1 cellular context compared by ENCODE assay signal in genomic region chr19:54168174-54168917, GRCh38.
TF ChIP-seq lines count a peak whose summit lies in the region.

No MANE protein-coding gene starts in this region.

TF ChIP-seq in HEK293, 187 proteins besides CTCF, POLR2A, EP300 and RAD21 (continued from another document):
- TF ChIP-seq ZNF747 (tag by site-specific recombination; IDR thresholded peaks at IDR 0.05) (no peak), ZNF837 (tag by site-specific recombination; IDR thresholded peaks at IDR 0.05) (no peak), ZSCAN30 (tag by site-specific recombination; IDR thresholded peaks at IDR 0.05) (0 out of 2 replicates have a peak, but pooled peaks have one; percentile 45), ZNF266 (tag by site-specific recombination; IDR thresholded peaks at IDR 0.05; ENCODE audit: low read depth) (no peak), ZNF155 (tag by site-specific recombination; IDR thresholded peaks at IDR 0.05) (no peak), ELK4 (IDR thresholded peaks at IDR 0.05; ENCODE audit: borderline replicate concordance, low read depth, low read length) (no peak), ZNF354C (tag by site-specific recombination; IDR thresholded peaks at IDR 0.05; ENCODE audit: borderline replicate concordance, low read depth) (no peak), BCL6B (tag by site-specific recombination; IDR thresholded peaks at IDR 0.05) (no peak), ZFP69B (tag by site-specific recombination; IDR thresholded peaks at IDR 0.05) (0 out of 2 replicates have a peak, but pooled peaks have one; percentile 40), MZF1 (tag by site-specific recombination; IDR thresholded peaks at IDR 0.05; ENCODE audit: borderline replicate concordance) (no peak), ZNF416 (tag by site-specific recombination; IDR thresholded peaks at IDR 0.05) (no peak), ZNF121 (tag by site-specific recombination; IDR thresholded peaks at IDR 0.05) (no peak), ZNF549 (tag by site-specific recombination; IDR thresholded peaks at IDR 0.05) (no peak), ZNF433 (tag by site-specific recombination; IDR thresholded peaks at IDR 0.05; ENCODE audit: low read depth) (no peak), KLF9 (tag by site-specific recombination; IDR thresholded peaks at IDR 0.05; ENCODE audit: low read depth) (peak; percentile 71; the same call in 1 of the 2 replicates), ZNF785 (tag by site-specific recombination; IDR thresholded peaks at IDR 0.05) (no peak), HOXD13 (CRISPR knock-in tag; IDR thresholded peaks at IDR 0.05; ENCODE audit: borderline replicate concordance) (no peak), REPIN1 (tag by site-specific recombination; IDR thresholded peaks at IDR 0.05; ENCODE audit: low read depth) (no peak), ZNF501 (tag by site-specific recombination; IDR thresholded peaks at IDR 0.05) (no peak), AEBP2 (tag by site-specific recombination; IDR thresholded peaks at IDR 0.05; ENCODE audit: borderline replicate concordance) (no peak), GLI4 (tag by site-specific recombination; IDR thresholded peaks at IDR 0.05) (no peak), ZNF596 (tag by site-specific recombination; IDR thresholded peaks at IDR 0.05) (no peak), GLIS1 (tag by site-specific recombination; IDR thresholded peaks at IDR 0.05) (peak; percentile 40; the same call in 1 of the 2 replicates), ZNF645 (tag by site-specific recombination; IDR thresholded peaks at IDR 0.05) (no peak), ZNF157 (tag by site-specific recombination; IDR thresholded peaks at IDR 0.05) (no peak), ZXDB (tag by site-specific recombination; IDR thresholded peaks at IDR 0.05) (0 out of 2 replicates have a peak, but pooled peaks have one; percentile 35), ZNF175 (tag by site-specific recombination; IDR thresholded peaks at IDR 0.05) (no peak), ZNF670 (tag by site-specific recombination; IDR thresholded peaks at IDR 0.05; ENCODE audit: low read depth) (no peak), ZNF791 (tag by site-specific recombination; IDR thresholded peaks at IDR 0.05) (no peak), GLI2 (tag by site-specific recombination; IDR thresholded peaks at IDR 0.05; ENCODE audit: borderline replicate concordance, low read depth) (no peak), WT1 (tag by site-specific recombination; IDR thresholded peaks at IDR 0.05) (no peak), ZNF24 (tag by site-specific recombination; IDR thresholded peaks at IDR 0.05) (no peak), ZNF211 (tag by site-specific recombination; IDR thresholded peaks at IDR 0.05; ENCODE audit: low read depth) (no peak), ZNF558 (tag by site-specific recombination; IDR thresholded peaks at IDR 0.05) (no peak), ZBTB20 (tag by site-specific recombination; IDR thresholded peaks at IDR 0.05) (no peak), ZNF677 (tag by site-specific recombination; IDR thresholded peaks at IDR 0.05) (no peak), SALL2 (tag by site-specific recombination; IDR thresholded peaks at IDR 0.05; ENCODE audit: borderline replicate concordance) (no peak), ZNF664 (tag by site-specific recombination; IDR thresholded peaks at IDR 0.05) (no peak)
- TF ChIP-seq, protein P1, sequence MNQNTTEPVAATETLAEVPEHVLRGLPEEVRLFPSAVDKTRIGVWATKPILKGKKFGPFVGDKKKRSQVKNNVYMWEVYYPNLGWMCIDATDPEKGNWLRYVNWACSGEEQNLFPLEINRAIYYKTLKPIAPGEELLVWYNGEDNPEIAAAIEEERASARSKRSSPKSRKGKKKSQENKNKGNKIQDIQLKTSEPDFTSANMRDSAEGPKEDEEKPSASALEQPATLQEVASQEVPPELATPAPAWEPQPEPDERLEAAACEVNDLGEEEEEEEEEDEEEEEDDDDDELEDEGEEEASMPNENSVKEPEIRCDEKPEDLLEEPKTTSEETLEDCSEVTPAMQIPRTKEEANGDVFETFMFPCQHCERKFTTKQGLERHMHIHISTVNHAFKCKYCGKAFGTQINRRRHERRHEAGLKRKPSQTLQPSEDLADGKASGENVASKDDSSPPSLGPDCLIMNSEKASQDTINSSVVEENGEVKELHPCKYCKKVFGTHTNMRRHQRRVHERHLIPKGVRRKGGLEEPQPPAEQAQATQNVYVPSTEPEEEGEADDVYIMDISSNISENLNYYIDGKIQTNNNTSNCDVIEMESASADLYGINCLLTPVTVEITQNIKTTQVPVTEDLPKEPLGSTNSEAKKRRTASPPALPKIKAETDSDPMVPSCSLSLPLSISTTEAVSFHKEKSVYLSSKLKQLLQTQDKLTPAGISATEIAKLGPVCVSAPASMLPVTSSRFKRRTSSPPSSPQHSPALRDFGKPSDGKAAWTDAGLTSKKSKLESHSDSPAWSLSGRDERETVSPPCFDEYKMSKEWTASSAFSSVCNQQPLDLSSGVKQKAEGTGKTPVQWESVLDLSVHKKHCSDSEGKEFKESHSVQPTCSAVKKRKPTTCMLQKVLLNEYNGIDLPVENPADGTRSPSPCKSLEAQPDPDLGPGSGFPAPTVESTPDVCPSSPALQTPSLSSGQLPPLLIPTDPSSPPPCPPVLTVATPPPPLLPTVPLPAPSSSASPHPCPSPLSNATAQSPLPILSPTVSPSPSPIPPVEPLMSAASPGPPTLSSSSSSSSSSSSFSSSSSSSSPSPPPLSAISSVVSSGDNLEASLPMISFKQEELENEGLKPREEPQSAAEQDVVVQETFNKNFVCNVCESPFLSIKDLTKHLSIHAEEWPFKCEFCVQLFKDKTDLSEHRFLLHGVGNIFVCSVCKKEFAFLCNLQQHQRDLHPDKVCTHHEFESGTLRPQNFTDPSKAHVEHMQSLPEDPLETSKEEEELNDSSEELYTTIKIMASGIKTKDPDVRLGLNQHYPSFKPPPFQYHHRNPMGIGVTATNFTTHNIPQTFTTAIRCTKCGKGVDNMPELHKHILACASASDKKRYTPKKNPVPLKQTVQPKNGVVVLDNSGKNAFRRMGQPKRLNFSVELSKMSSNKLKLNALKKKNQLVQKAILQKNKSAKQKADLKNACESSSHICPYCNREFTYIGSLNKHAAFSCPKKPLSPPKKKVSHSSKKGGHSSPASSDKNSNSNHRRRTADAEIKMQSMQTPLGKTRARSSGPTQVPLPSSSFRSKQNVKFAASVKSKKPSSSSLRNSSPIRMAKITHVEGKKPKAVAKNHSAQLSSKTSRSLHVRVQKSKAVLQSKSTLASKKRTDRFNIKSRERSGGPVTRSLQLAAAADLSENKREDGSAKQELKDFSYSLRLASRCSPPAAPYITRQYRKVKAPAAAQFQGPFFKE (tag by site-specific recombination; IDR thresholded peaks at IDR 0.05; ENCODE audit: borderline replicate concordance) = no peak
- TF ChIP-seq, protein P2, sequence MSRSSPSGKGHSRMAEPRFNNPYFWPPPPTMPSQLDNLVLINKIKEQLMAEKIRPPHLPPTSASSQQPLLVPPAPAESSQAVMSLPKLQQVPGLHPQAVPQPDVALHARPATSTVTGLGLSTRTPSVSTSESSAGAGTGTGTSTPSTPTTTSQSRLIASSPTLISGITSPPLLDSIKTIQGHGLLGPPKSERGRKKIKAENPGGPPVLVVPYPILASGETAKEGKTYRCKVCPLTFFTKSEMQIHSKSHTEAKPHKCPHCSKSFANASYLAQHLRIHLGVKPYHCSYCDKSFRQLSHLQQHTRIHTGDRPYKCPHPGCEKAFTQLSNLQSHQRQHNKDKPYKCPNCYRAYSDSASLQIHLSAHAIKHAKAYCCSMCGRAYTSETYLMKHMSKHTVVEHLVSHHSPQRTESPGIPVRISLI (tag by site-specific recombination; IDR thresholded peaks at IDR 0.05) = no peak
- TF ChIP-seq, protein P3, sequence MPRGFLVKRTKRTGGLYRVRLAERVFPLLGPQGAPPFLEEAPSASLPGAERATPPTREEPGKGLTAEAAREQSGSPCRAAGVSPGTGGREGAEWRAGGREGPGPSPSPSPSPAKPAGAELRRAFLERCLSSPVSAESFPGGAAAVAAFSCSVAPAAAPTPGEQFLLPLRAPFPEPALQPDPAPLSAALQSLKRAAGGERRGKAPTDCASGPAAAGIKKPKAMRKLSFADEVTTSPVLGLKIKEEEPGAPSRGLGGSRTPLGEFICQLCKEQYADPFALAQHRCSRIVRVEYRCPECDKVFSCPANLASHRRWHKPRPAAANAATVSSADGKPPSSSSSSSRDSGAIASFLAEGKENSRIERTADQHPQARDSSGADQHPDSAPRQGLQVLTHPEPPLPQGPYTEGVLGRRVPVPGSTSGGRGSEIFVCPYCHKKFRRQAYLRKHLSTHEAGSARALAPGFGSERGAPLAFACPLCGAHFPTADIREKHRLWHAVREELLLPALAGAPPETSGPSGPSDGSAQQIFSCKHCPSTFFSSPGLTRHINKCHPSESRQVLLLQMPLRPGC (tag by site-specific recombination; IDR thresholded peaks at IDR 0.05) = no peak
TF ChIP-seq in HEK293: peak in this region for 27.
